In genomic region chr5:10762776-10763500, GRCh38 we compare ENCODE assay signal across 8 cellular contexts. TPM values are rescaled to one million over a fixed set of nuclear protein-coding genes. Genes with fewer than 3 reads are reported as not detected.
DNase-seq lines count a peak whose midpoint lies in the region; ATAC-seq and TF ChIP-seq lines count a peak whose summit lies in the region.
"Had no signal": no experiment of that assay in that cellular context is flagged by ENCODE, and none has a peak within 500 bp of the region (broad histone marks: within the 10 kb centered on the region; RNA-seq: fewer than 3 reads in every experiment).

No MANE protein-coding gene starts in this region.

- no peak for ATAC-seq in GM18861 (IDR thresholded peaks at IDR 0.05; ENCODE audit: unreplicated experiment)
- ATAC-seq in gastrocnemius medialis = no peak
- ATAC-seq: activated CD8-positive, alpha-beta memory T cell treated with anti-CD3 and anti-CD28 coated beads, Interleukin-2, amount 10 ng/mL, durations not matched to agents 7 days and 5 days had no signal

- in situ Hi-C loops in G401 (cut with HindIII; ENCODE audit: low sequenced_read_pairs) (no loop called here), gastrocnemius medialis (cut with MboI; ENCODE audit: low sequenced_read_pairs in 4 of 4) (no loop called here)

- H3K4me1 ChIP-seq in esophagus muscularis mucosa (peaks cover 15 to 35% (median 30%) of the 10 kb centered on the region in 4 donors), rectal smooth muscle tissue (ENCODE audit: control insufficient read depth, insufficient read depth, low read length) (peaks cover 6% of the 10 kb centered on the region), gastrocnemius medialis (peaks cover 0 to 4% of the 10 kb centered on the region in 2 donors)

- DNase-seq in G401 (ENCODE audit: low spot score) (peak; percentile 9), NOMO-1 treated with dmso at 0.1 percent for 144 hours (lab: John Stamatoyannopoulos, UW; ENCODE audit: unreplicated experiment) (peak; percentile 39), esophagus muscularis mucosa (ENCODE audit: extremely low spot score) (no peak), gastrocnemius medialis (no peak), GM10248 (ENCODE audit: extremely low spot score) (no peak)
- DNase-seq: activated CD8-positive, alpha-beta memory T cell treated with anti-CD3 and anti-CD28 coated beads, Interleukin-2, amount 10 ng/mL, durations not matched to agents 7 days and 5 days had no signal

- TF ChIP-seq CTCF in esophagus muscularis mucosa (IDR thresholded peaks at IDR 0.05) (no peak), gastrocnemius medialis (IDR thresholded peaks at IDR 0.05 in 4 of 5, conservative IDR thresholded peaks at IDR 0.05 in 1 of 5) (no peak), GM10248 (IDR thresholded peaks at IDR 0.05; ENCODE audit: control extremely low read depth, extremely low read depth, low read depth, missing control alignments) (no peak)

- no peak overlapping the region for H3K9ac ChIP-seq in rectal smooth muscle tissue (ENCODE audit: low read length)

- CTCF ChIA-PET in GM10248 (lab: Yijun Ruan, JAX) = interaction anchor here (0.7 kb wide), 1 partner anchor 9 kb away, joined by 3 read pairs; no protein-coding TSS in a partner anchor

- H3K36me3 ChIP-seq in esophagus muscularis mucosa = no peaks in the 10 kb centered on the region
- H3K36me3 ChIP-seq in rectal smooth muscle tissue (ENCODE audit: control insufficient read depth, insufficient read depth, low read length) = no peaks in the 10 kb centered on the region
- no peaks in the 10 kb centered on the region for H3K36me3 ChIP-seq in gastrocnemius medialis

- no peaks in the 10 kb centered on the region for H3K9me3 ChIP-seq in esophagus muscularis mucosa
- no peaks in the 10 kb centered on the region for H3K9me3 ChIP-seq in gastrocnemius medialis

- H3K27ac ChIP-seq in esophagus muscularis mucosa (replicated peaks in 1 of 4) (peak overlapping the region; percentile 96 to 98 (median 96)), rectal smooth muscle tissue (ENCODE audit: low read depth, low read length) (peak overlapping the region; percentile 88), gastrocnemius medialis (peak overlapping the region in 1 of 4 donors; percentile 89)

- H3K4me3 ChIP-seq in esophagus muscularis mucosa (no peak overlapping the region), rectal smooth muscle tissue (ENCODE audit: low read length) (no peak overlapping the region), gastrocnemius medialis (no peak overlapping the region)

- TF ChIP-seq EP300 in esophagus muscularis mucosa (IDR thresholded peaks at IDR 0.05) = no peak

- POLR2A ChIA-PET in GM10248 (lab: Yijun Ruan, JAX) = no interaction called here

- no peaks in the 10 kb centered on the region for H3K27me3 ChIP-seq in esophagus muscularis mucosa
- no peaks in the 10 kb centered on the region for H3K27me3 ChIP-seq in rectal smooth muscle tissue (ENCODE audit: control insufficient read depth, insufficient read depth, low read length)
- H3K27me3 ChIP-seq in gastrocnemius medialis = no peaks in the 10 kb centered on the region

- TF ChIP-seq POLR2A in esophagus muscularis mucosa (IDR thresholded peaks at IDR 0.05; ENCODE audit: low read depth) (no peak), gastrocnemius medialis (IDR thresholded peaks at IDR 0.05) (no peak)

- WGBS in esophagus muscularis mucosa = 70% methylated on average over 10 of the region's 10 CpGs

- intact Hi-C loops in esophagus muscularis mucosa (cut with DNase I) (no loop called here), gastrocnemius medialis (cut with DNase I; ENCODE audit: low total_unique reads) (loop anchor here (5.0 kb wide), 1 partner anchor 511 kb away; the partner anchor contains the start of gene CCT5)

RNA-seq across cellular contexts. Expression of gene DAP, which starts 1.9 kb away (rescaled TPM):
- 10.4 and 14.7 TPM in 2 replicates for total RNA-seq in G401 (2014; rRNA removed; shearing (Covaris generic))
- total RNA-seq in esophagus muscularis mucosa = 10 to 100 TPM; 24.3 to 42.4 (median 37.0) TPM
- total RNA-seq in gastrocnemius medialis = 10 to 100 TPM in 1 of 4 donors, 1 to 10 TPM in 3; 2.4 to 11.7 (median 3.6) TPM

Comparison
In these comparisons a context has a peak if more than half of its experiments do, and no peak if none do; other contexts are left out.
1. DNase-seq: peak in G401 (single experiment) and NOMO-1 treated with dmso at 0.1 percent for 144 hours (single experiment); none in esophagus muscularis mucosa (single experiment), gastrocnemius medialis (0 of 2) and GM10248 (single experiment).